In genomic region chr6:128339635-128340436, GRCh38 we compare ENCODE assay signal across 1 cellular context.
TF ChIP-seq lines count a peak whose summit lies in the region.

No MANE protein-coding gene starts in this region.

TF ChIP-seq in IMR-90, 13 proteins besides CTCF, POLR2A, EP300 and RAD21 (continued from another document):
- no peak for TF ChIP-seq ELK1 (IDR thresholded peaks at IDR 0.05; ENCODE audit: borderline replicate concordance, low read depth, low read length)
- no peak for TF ChIP-seq NFE2L2 (IDR thresholded peaks at IDR 0.05; ENCODE audit: low read depth, low read length)
- no peak for TF ChIP-seq RCOR1 (IDR thresholded peaks at IDR 0.05; ENCODE audit: insufficient replicate concordance, low read length)
- TF ChIP-seq MAZ (IDR thresholded peaks at IDR 0.05; ENCODE audit: borderline replicate concordance, low read depth, low read length) = no peak
- TF ChIP-seq MXI1 (IDR thresholded peaks at IDR 0.05; ENCODE audit: borderline replicate concordance, low read depth, low read length) = no peak
- no peak for TF ChIP-seq SMC3 (IDR thresholded peaks at IDR 0.05; ENCODE audit: low read depth, low read length)
